Comparison of ENCODE assay signal across 10 cellular contexts in genomic region chr3:100796556-100796955, GRCh38.
DNase-seq lines count a peak whose midpoint lies in the region; TF ChIP-seq lines count a peak whose summit lies in the region.
"Had no signal": no experiment of that assay in that cellular context is flagged by ENCODE, and none has a peak within 500 bp of the region (broad histone marks: within the 10 kb centered on the region; RNA-seq: fewer than 3 reads in every experiment).

No MANE protein-coding gene starts in this region.

- peak; percentile 51 to 53 for DNase-seq in Kasumi-1 (lab: John Stamatoyannopoulos, UW)
- DNase-seq in brain microvascular endothelial cell: no peak
- peak; percentile 11 for DNase-seq in neural progenitor cell (ENCODE audit: low spot score)
- DNase-seq in amniotic stem cell (lab: John Stamatoyannopoulos, UW): no peak
- DNase-seq in activated naive CD4-positive, alpha-beta T cell (lab: John Stamatoyannopoulos, UW): no peak
- no peak for DNase-seq in effector CD4-positive, alpha-beta T cell
- no peak for DNase-seq in hypothalamus (lab: John Stamatoyannopoulos, UW)
- DNase-seq: NCI-H187 treated with DMSO at 0.1 percent for 48 hours had no signal

- no peaks in the 10 kb centered on the region for H3K4me1 Mint-ChIP-seq in neural progenitor cell

- H3K4me3 Mint-ChIP-seq in neural progenitor cell: no peak overlapping the region

- peak overlapping the region; percentile 77 for H2AFZ ChIP-seq in neural progenitor cell (replicated peaks)

- H3K9ac ChIP-seq in neural progenitor cell: no peak overlapping the region

- H3K27ac ChIP-seq in brain microvascular endothelial cell (no peak overlapping the region), neural progenitor cell (no peak overlapping the region)
- H3K27ac ChIP-seq: gastroesophageal sphincter had no signal

- H3K27me3 ChIP-seq in brain microvascular endothelial cell (replicated peaks) (no peaks in the 10 kb centered on the region), neural progenitor cell (no peaks in the 10 kb centered on the region)
- H3K27me3 ChIP-seq: gastroesophageal sphincter had no signal

- no peaks in the 10 kb centered on the region for H3F3A ChIP-seq in neural progenitor cell (ENCODE audit: low read depth)

- H3K4me2 ChIP-seq in neural progenitor cell: no peak overlapping the region

- in situ Hi-C loops in brain microvascular endothelial cell (cut with HindIII; ENCODE audit: low pct_ligation_motif_present, low sequenced_read_pairs): no loop called here

- no peak overlapping the region for H3K27ac Mint-ChIP-seq in neural progenitor cell

- H3K4me3 ChIP-seq in GM12875 (ENCODE audit: low read depth, low read length) (no peak overlapping the region), brain microvascular endothelial cell (ENCODE audit: low read depth, low read length) (no peak overlapping the region), neural progenitor cell (no peak overlapping the region)
- H3K4me3 ChIP-seq: gastroesophageal sphincter had no signal

- H3K36me3 ChIP-seq in brain microvascular endothelial cell (replicated peaks): no peaks in the 10 kb centered on the region
- no peaks in the 10 kb centered on the region for H3K36me3 ChIP-seq in neural progenitor cell

- TF ChIP-seq CTCF in GM12875 (IDR thresholded peaks at IDR 0.05; ENCODE audit: borderline replicate concordance, insufficient read depth, low read depth, low read length): 0 out of 2 replicates have a peak, but pooled peaks have one; percentile 5
- TF ChIP-seq CTCF in brain microvascular endothelial cell (IDR thresholded peaks at IDR 0.05; ENCODE audit: low read depth, low read length, missing control alignments): peak; percentile 33
- peak; percentile 52 for TF ChIP-seq CTCF in neural progenitor cell (IDR thresholded peaks at IDR 0.05)

- H3K4me1 ChIP-seq in neural progenitor cell: no peaks in the 10 kb centered on the region

- H3K9me3 ChIP-seq in neural progenitor cell (ENCODE audit: low read depth): no peaks in the 10 kb centered on the region
- H3K9me3 ChIP-seq: gastroesophageal sphincter had no signal

- no peaks in the 10 kb centered on the region for H3K9me3 Mint-ChIP-seq in neural progenitor cell

- H3K36me3 Mint-ChIP-seq in neural progenitor cell: no peaks in the 10 kb centered on the region

- H3K79me2 ChIP-seq in neural progenitor cell (ENCODE audit: low read depth): no peaks in the 10 kb centered on the region

- H4K20me1 ChIP-seq in neural progenitor cell (ENCODE audit: low read depth): no peaks in the 10 kb centered on the region

- no peaks in the 10 kb centered on the region for H3K27me3 Mint-ChIP-seq in neural progenitor cell (ENCODE audit: insufficient read depth, low read depth)

Comparison
In these comparisons a context has a peak if more than half of its experiments do, and no peak if none do; other contexts are left out.
1. DNase-seq: peak in Kasumi-1 (2 of 2) and neural progenitor cell (single experiment); none in brain microvascular endothelial cell (single experiment), amniotic stem cell (single experiment), activated naive CD4-positive, alpha-beta T cell (0 of 4), effector CD4-positive, alpha-beta T cell (single experiment) and hypothalamus (0 of 51).
2. Peak in every context shown above with its lines, with median percentiles within 50 percentile points of each other: CTCF ChIP-seq.